In genomic region chr10:132733926-132734325, GRCh38 we compare ENCODE assay signal across 27 cellular contexts. TPM values are rescaled to one million over a fixed set of nuclear protein-coding genes. Genes with fewer than 3 reads are reported as not detected.
"Had no signal": no experiment of that assay in that cellular context is flagged by ENCODE, and none has a peak within 500 bp of the region (broad histone marks: within the 10 kb centered on the region; RNA-seq: fewer than 3 reads in every experiment).

No MANE protein-coding gene starts in this region.

- H3K27me3 ChIP-seq: brain microvascular endothelial cell had no signal

- H3K4me3 ChIP-seq: K562 had no signal

- DNase-seq: activated CD4-positive, alpha-beta T cell treated with anti-CD3 and anti-CD28 coated beads, Interleukin-2, amount 10 ng/mL, durations not matched to agents 24 days and 14 days; activated CD4-positive, alpha-beta T cell treated with anti-CD3 and anti-CD28 coated beads, Interleukin-2, amount 50 U/mL, for 4 hours; activated CD8-positive, alpha-beta T cell treated with anti-CD3 and anti-CD28 coated beads for 36 hours; activated gamma-delta T cell; activated naive CD4-positive, alpha-beta T cell treated with Interleukin-2 at 50 U/mL for 16 hours; activated naive CD8-positive, alpha-beta T cell treated with anti-CD3 and anti-CD28 coated beads, Interleukin-2, amount 50 U/mL, for 24 hours; activated T-cell treated with anti-CD3 and anti-CD28 coated beads, Interleukin-2, amount 50 U/mL, for 24 hours; aorta; brain microvascular endothelial cell; NCI-H1092 treated with DMSO at 0.1 percent for 48 hours; NCI-H146; NCI-H187; NCI-H2029 treated with DMSO at 0.1 percent for 48 hours; NCI-H2107; NCI-H510A; NCI-H526; NCI-H748 treated with DMSO at 0.1 percent for 48 hours; NK-92 treated with Interleukin-12 subunit alpha and Interleukin-12 subunit beta, amount 100 ng/mL, for 24 hours; PC-3; Right ventricle myocardium superior; T1000 had no signal

- H3K27ac ChIP-seq: brain microvascular endothelial cell had no signal

- H3K36me3 ChIP-seq: brain microvascular endothelial cell had no signal

RNA-seq across cellular contexts. Expression of gene NKX6-2, which starts 52.0 kb away (rescaled TPM):
- total RNA-seq: activated CD4-positive, alpha-beta T cell treated with anti-CD3 and anti-CD28 coated beads, Interleukin-2, amount 10 ng/mL, durations not matched to agents 24 days and 14 days; activated CD8-positive, alpha-beta memory T cell treated with anti-CD3 and anti-CD28 coated beads for 36 hours; activated CD8-positive, alpha-beta T cell treated with anti-CD3 and anti-CD28 coated beads for 36 hours; activated T-helper 2 cell treated with anti-CD3 and anti-CD28 coated beads, Interferon-gamma antibody, Interleukin-2, Interleukin-4, amounts not matched to agents 10 μg/mL and 5 μg/mL and 100 μg/mL, durations not matched to agents 14 hours and 24 hours and 36 hours; aorta; K562; M059J; PC-3; Right ventricle myocardium superior; T-helper 1 cell treated with Interleukin-12 subunit alpha and Interleukin-12 subunit beta and Interleukin-4 antibody, amounts not matched to agents 30 ng/mL and 1 ng/mL, for 36 hours; T-helper 2 cell treated with Interferon-gamma antibody and Interleukin-4, amounts not matched to agents 100 ng/mL and 5 ng/mL, for 36 hours had no signal
- polyA plus RNA-seq: aorta had no signal
